1 cellular context compared by ENCODE assay signal in the genomic region with DNA sequence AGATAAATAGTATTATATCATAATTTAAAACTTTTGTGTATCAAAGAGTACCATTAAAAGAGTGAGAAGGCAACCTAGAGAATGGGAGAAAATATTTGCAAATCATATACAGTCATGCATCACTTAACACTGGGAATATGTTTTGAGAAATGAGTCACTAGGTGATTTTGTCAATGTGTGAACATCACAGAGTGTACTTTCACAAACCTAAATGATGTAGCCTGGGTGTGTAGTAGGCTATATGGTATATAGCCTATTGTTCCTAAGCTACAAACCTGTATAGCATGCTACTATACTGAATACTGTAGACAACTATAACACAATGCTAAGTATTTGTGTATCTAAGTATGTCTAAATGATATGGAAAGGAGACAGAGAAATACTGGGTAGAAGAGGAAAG.
TF ChIP-seq lines count a peak whose summit lies in the region.

No MANE protein-coding gene starts in this region.

TF ChIP-seq in IMR-90, 13 proteins besides CTCF, POLR2A, EP300 and RAD21:
- TF ChIP-seq MAZ (IDR thresholded peaks at IDR 0.05; ENCODE audit: borderline replicate concordance, low read depth, low read length) (no peak), MAFK (IDR thresholded peaks at IDR 0.05; ENCODE audit: low read depth, low read length) (no peak), MXI1 (IDR thresholded peaks at IDR 0.05; ENCODE audit: borderline replicate concordance, low read depth, low read length) (no peak), BHLHE40 (IDR thresholded peaks at IDR 0.05; ENCODE audit: low read depth, low read length) (no peak), RCOR1 (IDR thresholded peaks at IDR 0.05; ENCODE audit: insufficient replicate concordance, low read length) (no peak), RFX5 (IDR thresholded peaks at IDR 0.05; ENCODE audit: low read depth, low read length) (no peak), FOS (IDR thresholded peaks at IDR 0.05; ENCODE audit: low read depth, low read length) (no peak), CEBPB (IDR thresholded peaks at IDR 0.05; ENCODE audit: low read depth, low read length) (no peak), SMC3 (IDR thresholded peaks at IDR 0.05; ENCODE audit: low read depth, low read length) (no peak), NFE2L2 (IDR thresholded peaks at IDR 0.05; ENCODE audit: low read depth, low read length) (no peak), CHD1 (IDR thresholded peaks at IDR 0.05; ENCODE audit: low read depth, low read length) (no peak)
- TF ChIP-seq, protein P1, sequence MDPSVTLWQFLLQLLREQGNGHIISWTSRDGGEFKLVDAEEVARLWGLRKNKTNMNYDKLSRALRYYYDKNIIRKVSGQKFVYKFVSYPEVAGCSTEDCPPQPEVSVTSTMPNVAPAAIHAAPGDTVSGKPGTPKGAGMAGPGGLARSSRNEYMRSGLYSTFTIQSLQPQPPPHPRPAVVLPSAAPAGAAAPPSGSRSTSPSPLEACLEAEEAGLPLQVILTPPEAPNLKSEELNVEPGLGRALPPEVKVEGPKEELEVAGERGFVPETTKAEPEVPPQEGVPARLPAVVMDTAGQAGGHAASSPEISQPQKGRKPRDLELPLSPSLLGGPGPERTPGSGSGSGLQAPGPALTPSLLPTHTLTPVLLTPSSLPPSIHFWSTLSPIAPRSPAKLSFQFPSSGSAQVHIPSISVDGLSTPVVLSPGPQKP (IDR thresholded peaks at IDR 0.05; ENCODE audit: borderline replicate concordance, low read depth, low read length) = no peak
- TF ChIP-seq, protein P2, sequence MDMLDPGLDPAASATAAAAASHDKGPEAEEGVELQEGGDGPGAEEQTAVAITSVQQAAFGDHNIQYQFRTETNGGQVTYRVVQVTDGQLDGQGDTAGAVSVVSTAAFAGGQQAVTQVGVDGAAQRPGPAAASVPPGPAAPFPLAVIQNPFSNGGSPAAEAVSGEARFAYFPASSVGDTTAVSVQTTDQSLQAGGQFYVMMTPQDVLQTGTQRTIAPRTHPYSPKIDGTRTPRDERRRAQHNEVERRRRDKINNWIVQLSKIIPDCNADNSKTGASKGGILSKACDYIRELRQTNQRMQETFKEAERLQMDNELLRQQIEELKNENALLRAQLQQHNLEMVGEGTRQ (IDR thresholded peaks at IDR 0.05; ENCODE audit: low read depth, low read length) = no peak
TF ChIP-seq in IMR-90: peak in this region for 0.
